In the genomic region with DNA sequence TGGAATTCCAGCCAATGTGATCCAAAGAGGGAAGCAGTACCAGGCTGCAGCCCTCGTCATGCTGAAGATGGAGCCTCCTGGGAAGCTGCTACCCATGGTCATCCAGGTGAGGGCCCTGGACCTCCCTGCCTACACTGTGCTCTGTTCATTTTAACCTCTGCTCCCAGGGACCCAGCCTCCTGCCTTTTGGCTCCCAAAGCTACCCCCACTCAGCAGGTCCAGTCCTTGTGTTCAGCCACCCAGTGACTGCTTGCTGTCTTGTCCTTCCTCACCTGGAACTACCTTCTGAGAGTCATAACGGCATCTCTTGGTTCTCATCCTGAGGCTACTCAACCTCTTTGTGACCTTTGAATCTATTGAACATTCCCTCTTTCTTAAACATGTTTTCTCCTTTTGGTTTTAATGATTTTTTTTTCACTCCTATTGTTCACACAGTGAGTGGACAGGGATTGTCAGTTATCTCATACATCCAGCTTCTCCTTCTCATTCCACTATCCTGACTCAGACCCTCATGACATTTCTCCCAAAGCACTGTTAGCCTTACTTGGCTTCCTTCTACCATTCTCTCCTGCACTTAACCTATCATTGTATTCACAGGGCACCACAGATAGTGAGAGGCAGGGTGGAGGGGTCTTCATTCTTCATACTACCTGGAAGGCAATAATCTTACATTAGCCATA, we compare ENCODE assay signal across 1 cellular context.
TF ChIP-seq lines count a peak whose summit lies in the region.

No MANE protein-coding gene starts in this region.

TF ChIP-seq in HepG2, 621 proteins besides CTCF, POLR2A, EP300 and RAD21:
- TF ChIP-seq, protein P1, sequence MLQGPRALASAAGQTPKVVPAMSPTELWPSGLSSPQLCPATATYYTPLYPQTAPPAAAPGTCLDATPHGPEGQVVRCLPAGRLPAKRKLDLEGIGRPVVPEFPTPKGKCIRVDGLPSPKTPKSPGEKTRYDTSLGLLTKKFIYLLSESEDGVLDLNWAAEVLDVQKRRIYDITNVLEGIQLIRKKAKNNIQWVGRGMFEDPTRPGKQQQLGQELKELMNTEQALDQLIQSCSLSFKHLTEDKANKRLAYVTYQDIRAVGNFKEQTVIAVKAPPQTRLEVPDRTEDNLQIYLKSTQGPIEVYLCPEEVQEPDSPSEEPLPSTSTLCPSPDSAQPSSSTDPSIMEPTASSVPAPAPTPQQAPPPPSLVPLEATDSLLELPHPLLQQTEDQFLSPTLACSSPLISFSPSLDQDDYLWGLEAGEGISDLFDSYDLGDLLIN (CRISPR knock-in tag; IDR thresholded peaks at IDR 0.05; ENCODE audit: borderline replicate concordance) = no peak
- TF ChIP-seq U2AF1 (optimal IDR thresholded peaks at IDR 0.05; ENCODE audit: low read depth, low read length) (no peak), ARHGAP35 (CRISPR knock-in tag; IDR thresholded peaks at IDR 0.05; ENCODE audit: borderline replicate concordance) (no peak), SMC3 (IDR thresholded peaks at IDR 0.05; ENCODE audit: low read length) (no peak), LBX2 (CRISPR knock-in tag; IDR thresholded peaks at IDR 0.05; ENCODE audit: borderline replicate concordance) (no peak), SP4 (CRISPR knock-in tag; IDR thresholded peaks at IDR 0.05) (no peak), ZKSCAN5 (CRISPR knock-in tag; IDR thresholded peaks at IDR 0.05) (no peak), CC2D1A (CRISPR knock-in tag; IDR thresholded peaks at IDR 0.05) (no peak), FOXA3 (CRISPR knock-in tag; IDR thresholded peaks at IDR 0.05) (no peak)
- TF ChIP-seq, protein P2, sequence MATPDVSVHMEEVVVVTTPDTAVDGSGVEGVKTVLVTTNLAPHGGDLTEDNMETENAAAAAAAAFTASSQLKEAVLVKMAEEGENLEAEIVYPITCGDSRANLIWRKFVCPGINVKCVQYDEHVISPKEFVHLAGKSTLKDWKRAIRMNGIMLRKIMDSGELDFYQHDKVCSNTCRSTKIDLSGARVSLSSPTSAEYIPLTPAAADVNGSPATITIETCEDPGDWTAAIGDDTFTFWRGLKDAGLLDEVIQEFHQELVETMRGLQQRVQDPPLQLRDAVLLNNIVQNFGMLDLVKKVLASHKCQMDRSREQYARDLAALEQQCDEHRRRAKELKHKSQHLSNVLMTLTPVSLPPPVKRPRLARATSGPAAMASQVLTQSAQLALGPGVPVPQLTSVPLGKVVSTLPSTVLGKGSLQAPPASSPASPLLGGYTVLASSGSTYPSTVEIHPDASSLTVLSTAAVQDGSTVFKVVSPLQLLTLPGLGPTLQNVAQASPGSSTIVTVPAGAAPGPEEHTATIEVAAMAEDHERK (CRISPR knock-in tag; IDR thresholded peaks at IDR 0.05; ENCODE audit: low read depth) = no peak
- TF ChIP-seq, protein P3, sequence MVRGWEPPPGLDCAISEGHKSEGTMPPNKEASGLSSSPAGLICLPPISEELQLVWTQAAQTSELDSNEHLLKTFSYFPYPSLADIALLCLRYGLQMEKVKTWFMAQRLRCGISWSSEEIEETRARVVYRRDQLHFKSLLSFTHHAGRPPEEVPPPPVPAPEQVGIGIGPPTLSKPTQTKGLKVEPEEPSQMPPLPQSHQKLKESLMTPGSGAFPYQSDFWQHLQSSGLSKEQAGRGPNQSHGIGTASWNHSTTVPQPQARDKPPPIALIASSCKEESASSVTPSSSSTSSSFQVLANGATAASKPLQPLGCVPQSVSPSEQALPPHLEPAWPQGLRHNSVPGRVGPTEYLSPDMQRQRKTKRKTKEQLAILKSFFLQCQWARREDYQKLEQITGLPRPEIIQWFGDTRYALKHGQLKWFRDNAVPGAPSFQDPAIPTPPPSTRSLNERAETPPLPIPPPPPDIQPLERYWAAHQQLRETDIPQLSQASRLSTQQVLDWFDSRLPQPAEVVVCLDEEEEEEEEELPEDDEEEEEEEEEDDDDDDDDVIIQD (CRISPR knock-in tag; IDR thresholded peaks at IDR 0.05; ENCODE audit: low read depth) = no peak
TF ChIP-seq in HepG2: peak in this region for 0.
